ENCODE assay signal across 8 cellular contexts in genomic region chr17:59848778-59849177, GRCh38. TPM values are rescaled to one million over a fixed set of nuclear protein-coding genes. Genes with fewer than 3 reads are reported as not detected.
DNase-seq lines count a peak whose midpoint lies in the region; ATAC-seq and TF ChIP-seq lines count a peak whose summit lies in the region.

No MANE protein-coding gene starts in this region.

- no peaks in the 10 kb centered on the region for H3K27me3 Mint-ChIP-seq in activated B cell treated with CpG ODN at 0.5 μM for 24 hours

- H3K4me1 ChIP-seq in right cardiac atrium (ENCODE audit: control insufficient read depth, insufficient read depth, low read length), result peaks cover 2% of the 10 kb centered on the region
- peaks cover 0 to 84% (median 51%) of the 10 kb centered on the region in 4 donors for H3K4me1 ChIP-seq in tibial artery

- CTCF ChIA-PET in activated B cell treated with CpG ODN at 0.5 μM for 24 hours (lab: Charles Lee), result interaction anchor here (0.8 to 7.3 kb wide), 6 partner anchors 9 to 104 kb away, joined by 3 to 53 read pairs (median 8); no protein-coding TSS in a partner anchor

- no peaks in the 10 kb centered on the region for H3K36me3 Mint-ChIP-seq in activated B cell treated with CpG ODN at 0.5 μM for 24 hours (ENCODE audit: low read depth)

- H3K9me3 ChIP-seq in right cardiac atrium (ENCODE audit: control insufficient read depth, low read length) (no peaks in the 10 kb centered on the region), tibial artery (no peaks in the 10 kb centered on the region)

- H3K4me1 Mint-ChIP-seq in activated B cell treated with CpG ODN at 0.5 μM for 24 hours, result peaks cover 63% of the 10 kb centered on the region

- H3K27ac ChIP-seq in right cardiac atrium (ENCODE audit: low read length), result peak overlapping the region; percentile 38
- H3K27ac ChIP-seq in tibial artery, result peak overlapping the region; percentile 88 to 89

- peak; percentile 78 for ATAC-seq in HG02610 (IDR thresholded peaks at IDR 0.05; ENCODE audit: unreplicated experiment)
- ATAC-seq in activated B cell treated with CpG ODN at 0.5 μM for 24 hours (ENCODE audit: low read depth), result peak; percentile 57
- peak in 1 of 2 donors; percentile 32 for ATAC-seq in right cardiac atrium

- TF ChIP-seq CTCF in activated B cell treated with CpG ODN at 0.5 μM for 24 hours (IDR thresholded peaks at IDR 0.05) (no peak), tibial artery (IDR thresholded peaks at IDR 0.05) (no peak)

- intact Hi-C loops in activated B cell treated with CpG ODN at 0.5 μM for 24 hours (cut with micrococcal nuclease) (no loop called here), right cardiac atrium (cut with DNase I) (no loop called here), tibial artery (cut with DNase I; ENCODE audit: low total_unique reads) (no loop called here)

- H3K27me3 ChIP-seq in right cardiac atrium (ENCODE audit: control insufficient read depth, insufficient read depth), result no peaks in the 10 kb centered on the region
- H3K27me3 ChIP-seq in tibial artery, result no peaks in the 10 kb centered on the region

- 67% methylated on average over 7 of the region's 7 CpGs for WGBS in right cardiac atrium

- H3K4me3 ChIP-seq in right cardiac atrium (ENCODE audit: low read length) (no peak overlapping the region), tibial artery (no peak overlapping the region)

- peak overlapping the region; percentile 73 for H3K4me3 Mint-ChIP-seq in activated B cell treated with CpG ODN at 0.5 μM for 24 hours

- in situ Hi-C loops in ACHN (cut with HindIII; ENCODE audit: low pct_ligation_motif_present, low pct_unique_long_range_greater_than_20kb, low sequenced_read_pairs), result no loop called here

- H3K36me3 ChIP-seq in tibial artery, result no peaks in the 10 kb centered on the region

- H3K9me3 Mint-ChIP-seq in activated B cell treated with CpG ODN at 0.5 μM for 24 hours, result no peaks in the 10 kb centered on the region

- peak; percentile 78 for DNase-seq in CD1c-positive myeloid dendritic cell (ENCODE audit: extremely low spot score)
- DNase-seq in activated B cell treated with CpG ODN at 0.5 μM for 24 hours, result peak; percentile 40
- peak; percentile 67 to 81 (median 72) for DNase-seq in right cardiac atrium
- peak; percentile 84 to 86 for DNase-seq in tibial artery
- DNase-seq in inferior parietal cortex (ENCODE audit: extremely low spot score), result no peak
- no peak for DNase-seq in ACHN
- no peak for DNase-seq in NCI-H510A treated with DMSO at 0.1 percent for 48 hours (lab: John Stamatoyannopoulos, UW)

- POLR2A ChIA-PET in activated B cell treated with CpG ODN at 0.5 μM for 24 hours (lab: Charles Lee), result interaction anchor here (0.5 to 6.2 kb wide), 7 partner anchors 62 to 191 kb away, joined by 3 to 106 read pairs (median 5); partner anchors contain the start of genes PTRH2 and VMP1

- peak overlapping the region; percentile 92 for H3K27ac Mint-ChIP-seq in activated B cell treated with CpG ODN at 0.5 μM for 24 hours

RNA-seq across cellular contexts. Expression of gene TUBD1, which starts 44.0 kb away (rescaled TPM):
- 10.5 and 15.1 TPM in 2 replicates for total RNA-seq in activated B cell treated with CpG ODN at 0.5 μM for 24 hours
- total RNA-seq in right cardiac atrium, result 1 to 10 TPM; 7.1 to 8.5 (median 8.3) TPM
- 5.1 TPM for polyA plus RNA-seq in right cardiac atrium

RNA-seq across cellular contexts. Expression of gene RPS6KB1, which starts 44.1 kb away (rescaled TPM):
- total RNA-seq in activated B cell treated with CpG ODN at 0.5 μM for 24 hours (57.7 and 63.0 TPM in 2 replicates), right cardiac atrium (10 to 100 TPM; 21.9 to 31.3 (median 28.0) TPM)
- polyA plus RNA-seq in right cardiac atrium, result 7.8 TPM

Comparison
In these comparisons a context has a peak if more than half of its experiments do, and no peak if none do; other contexts are left out.
1. DNase-seq: peak in CD1c-positive myeloid dendritic cell (single experiment), activated B cell treated with CpG ODN at 0.5 μM for 24 hours (single experiment), right cardiac atrium (3 of 3) and tibial artery (2 of 2); none in inferior parietal cortex (single experiment), ACHN (single experiment) and NCI-H510A treated with DMSO at 0.1 percent for 48 hours (single experiment).